In genomic region chr3:57597240-57597972, GRCh38 we compare ENCODE assay signal across 8 cellular contexts. TPM values are rescaled to one million over a fixed set of nuclear protein-coding genes. Genes with fewer than 3 reads are reported as not detected.
DNase-seq lines count a peak whose midpoint lies in the region; ATAC-seq and TF ChIP-seq lines count a peak whose summit lies in the region.

TSS of gene ARF4 (minus strand) at chr3:57597344. CDS start at chr3:57597140, 204 bp downstream.

- ATAC-seq in CD4-positive, CD25-positive, alpha-beta regulatory T cell (ENCODE audit: low read depth in 2 of 2) = peak; percentile 91
- ATAC-seq in GM19397 (IDR thresholded peaks at IDR 0.05; ENCODE audit: unreplicated experiment) = peak; percentile 95
- ATAC-seq in HG03571 (IDR thresholded peaks at IDR 0.05; ENCODE audit: unreplicated experiment) = peak; percentile 93
- ATAC-seq in left lung = peak; percentile 93

- H3K9me3 ChIP-seq in CD4-positive, CD25-positive, alpha-beta regulatory T cell (ENCODE audit: control insufficient read depth in 2 of 2, low read length in 2 of 2) = no peaks in the 10 kb centered on the region
- H3K9me3 ChIP-seq in left lung = no peaks in the 10 kb centered on the region

- no peaks in the 10 kb centered on the region for H3K36me3 ChIP-seq in CD4-positive, CD25-positive, alpha-beta regulatory T cell (ENCODE audit: control insufficient read depth, insufficient read depth, low read length)
- peaks cover 0 to 6% of the 10 kb centered on the region in 2 donors for H3K36me3 ChIP-seq in left lung

- H3K36me3 Mint-ChIP-seq in CD4-positive, CD25-positive, alpha-beta regulatory T cell = peaks cover 10% of the 10 kb centered on the region

- no peaks in the 10 kb centered on the region for H3K27me3 ChIP-seq in CD4-positive, CD25-positive, alpha-beta regulatory T cell (ENCODE audit: control insufficient read depth, insufficient read depth, low read length)
- no peaks in the 10 kb centered on the region for H3K27me3 ChIP-seq in left lung

- peak within 1 kb of the TSS; percentile 94 to 97 (median 96) for H3K4me3 Mint-ChIP-seq in CD4-positive, CD25-positive, alpha-beta regulatory T cell

- TF ChIP-seq CTCF in left lung (IDR thresholded peaks at IDR 0.05) = peak in 1 of 2 donors; percentile 26

- peak within 1 kb of the TSS; percentile 99 for H3K27ac ChIP-seq in CD4-positive, CD25-positive, alpha-beta regulatory T cell (ENCODE audit: insufficient read depth, low read length, poor library complexity, severe bottlenecking)
- H3K27ac ChIP-seq in left lung = peak within 1 kb of the TSS; percentile 97 to 99

- H3K27ac Mint-ChIP-seq in CD4-positive, CD25-positive, alpha-beta regulatory T cell = peak within 1 kb of the TSS; percentile 99

- peaks cover 44% of the 10 kb centered on the region for H3K4me1 ChIP-seq in CD4-positive, CD25-positive, alpha-beta regulatory T cell (ENCODE audit: control insufficient read depth, insufficient read depth, low read length, poor library complexity, severe bottlenecking)
- peaks cover 35 to 50% of the 10 kb centered on the region in 2 donors for H3K4me1 ChIP-seq in left lung

- H3K4me3 ChIP-seq in CD4-positive, CD25-positive, alpha-beta regulatory T cell (ENCODE audit: low read depth, low read length) = peak within 1 kb of the TSS; percentile 92
- H3K4me3 ChIP-seq in left lung = peak within 1 kb of the TSS; percentile 70 to 77

- H3K4me1 Mint-ChIP-seq in CD4-positive, CD25-positive, alpha-beta regulatory T cell = peaks cover 34 to 69% (median 50%) of the 10 kb centered on the region in 4 donors

- intact Hi-C loops in left lung (cut with DNase I) = no loop called here

- no peaks in the 10 kb centered on the region for H3K9me3 Mint-ChIP-seq in CD4-positive, CD25-positive, alpha-beta regulatory T cell

- H3K27me3 Mint-ChIP-seq in CD4-positive, CD25-positive, alpha-beta regulatory T cell = no peaks in the 10 kb centered on the region

- peak; percentile 99 to 100 (median 100) for DNase-seq in CD4-positive, CD25-positive, alpha-beta regulatory T cell
- DNase-seq in NCI-H82 (lab: John Stamatoyannopoulos, UW) (peak; percentile 98), dermis blood vessel endothelial cell (peak; percentile 100), left lung (peak; percentile 99 to 100)
- peak; percentile 98 for DNase-seq in activated CD4-positive, alpha-beta T cell treated with anti-CD3 and anti-CD28 coated beads, Interleukin-2, amount 50 U/mL, for 48 hours
- peak; percentile 99 for DNase-seq in stimulated activated CD4-positive, alpha-beta T cell treated with anti-CD3 and anti-CD28 coated beads, Interleukin-2, amount 100 ng/mL, for 48 hours

RNA-seq across cellular contexts. Expression of gene ARF4, which starts in this region (rescaled TPM):
- total RNA-seq in CD4-positive, CD25-positive, alpha-beta regulatory T cell = 84.6 TPM
- 100 to 1,000 TPM; 123 to 144 (median 132) TPM for polyA plus RNA-seq in CD4-positive, CD25-positive, alpha-beta regulatory T cell
- total RNA-seq in dermis blood vessel endothelial cell (122 and 169 TPM in 2 replicates), left lung (100 to 1,000 TPM; 228 to 231 TPM)

Comparison
In these comparisons a context has a peak if more than half of its experiments do, and no peak if none do; other contexts are left out.
1. Peak in every context shown above with its lines: DNase-seq, ATAC-seq, H3K4me3 ChIP-seq and H3K27ac ChIP-seq.